ENCODE assay signal across 8 cellular contexts in genomic region chr22:20206709-20207215, GRCh38. TPM values are rescaled to one million over a fixed set of nuclear protein-coding genes. Genes with fewer than 3 reads are reported as not detected.
DNase-seq lines count a peak whose midpoint lies in the region; ATAC-seq and TF ChIP-seq lines count a peak whose summit lies in the region.

No MANE protein-coding gene starts in this region.

- POLR2A ChIA-PET in CD4-positive, alpha-beta T cell (lab: Charles Lee) = interaction anchor here (1.2 to 2.1 kb wide), 2 partner anchors 8 to 32 kb away, joined by 4 to 8 read pairs; no protein-coding TSS in a partner anchor

- peaks cover 4% of the 10 kb centered on the region for H3K36me3 Mint-ChIP-seq in CD4-positive, alpha-beta T cell (ENCODE audit: low read depth)
- H3K36me3 Mint-ChIP-seq in activated T-cell treated with anti-CD3 and anti-CD28 coated beads, Interleukin-2, amount 50 U/mL, for 24 hours (ENCODE audit: low read depth) = peaks cover 2% of the 10 kb centered on the region

- no peaks in the 10 kb centered on the region for H3K79me2 ChIP-seq in hepatocyte

- no peaks in the 10 kb centered on the region for H4K20me1 ChIP-seq in hepatocyte (ENCODE audit: insufficient read depth, poor library complexity, severe bottlenecking)

- no peaks in the 10 kb centered on the region for H3K9me3 ChIP-seq in CD4-positive, alpha-beta T cell (ENCODE audit: control insufficient read depth, low read length)
- H3K9me3 ChIP-seq in hepatocyte (ENCODE audit: low read depth) (no peaks in the 10 kb centered on the region), stomach smooth muscle (ENCODE audit: control insufficient read depth in 2 of 2, low read length in 2 of 2) (no peaks in the 10 kb centered on the region)

- H3K27me3 Mint-ChIP-seq in CD4-positive, alpha-beta T cell = no peaks in the 10 kb centered on the region
- no peaks in the 10 kb centered on the region for H3K27me3 Mint-ChIP-seq in activated T-cell treated with anti-CD3 and anti-CD28 coated beads, Interleukin-2, amount 50 U/mL, for 24 hours

- H3K4me3 ChIP-seq in hepatocyte (peak overlapping the region; percentile 7), stomach smooth muscle (ENCODE audit: low read length in 2 of 2) (peak overlapping the region; percentile 55 to 72)

- peak overlapping the region; percentile 83 for H3K4me2 ChIP-seq in hepatocyte

- ATAC-seq in CD4-positive, alpha-beta T cell (ENCODE audit: poor library complexity) = peak; percentile 43
- ATAC-seq in HG02588 (IDR thresholded peaks at IDR 0.05; ENCODE audit: unreplicated experiment) (peak; percentile 16), GM18858 (IDR thresholded peaks at IDR 0.05; ENCODE audit: unreplicated experiment) (no peak)

- peak overlapping the region; percentile 63 to 74 for H3K9ac ChIP-seq in stomach smooth muscle (ENCODE audit: low read length in 2 of 2)

- H3K4me1 Mint-ChIP-seq in CD4-positive, alpha-beta T cell (ENCODE audit: low read depth) = peaks cover 27% of the 10 kb centered on the region
- peaks cover 26% of the 10 kb centered on the region for H3K4me1 Mint-ChIP-seq in activated T-cell treated with anti-CD3 and anti-CD28 coated beads, Interleukin-2, amount 50 U/mL, for 24 hours (ENCODE audit: low read depth)

- H3K27ac Mint-ChIP-seq in CD4-positive, alpha-beta T cell = peak overlapping the region; percentile 90
- peak overlapping the region; percentile 93 for H3K27ac Mint-ChIP-seq in activated T-cell treated with anti-CD3 and anti-CD28 coated beads, Interleukin-2, amount 50 U/mL, for 24 hours

- no peak for TF ChIP-seq CTCF in CD4-positive, alpha-beta T cell (IDR thresholded peaks at IDR 0.05)
- TF ChIP-seq CTCF in hepatocyte (IDR thresholded peaks at IDR 0.05; ENCODE audit: poor library complexity) = no peak

- DNase-seq in CD4-positive, alpha-beta T cell = no peak
- no peak for DNase-seq in activated T-cell treated with anti-CD3 and anti-CD28 coated beads, Interleukin-2, amount 50 U/mL, for 24 hours
- peak; percentile 45 for DNase-seq in hepatocyte (ENCODE audit: low spot score)
- DNase-seq in G401 (ENCODE audit: low spot score) = no peak
- DNase-seq in pons (ENCODE audit: low spot score) = no peak

- H3K36me3 ChIP-seq in hepatocyte (replicated peaks; ENCODE audit: insufficient read depth, low read depth) = no peaks in the 10 kb centered on the region
- no peaks in the 10 kb centered on the region for H3K36me3 ChIP-seq in stomach smooth muscle (ENCODE audit: control insufficient read depth in 2 of 2, insufficient read depth in 2 of 2, low read length in 2 of 2)

- peaks cover 53% of the 10 kb centered on the region for H3K4me1 ChIP-seq in hepatocyte (ENCODE audit: insufficient read depth)
- H3K4me1 ChIP-seq in stomach smooth muscle (ENCODE audit: control insufficient read depth, insufficient read depth, low read length) = peaks cover 35% of the 10 kb centered on the region

- CTCF ChIA-PET in CD4-positive, alpha-beta T cell (lab: Charles Lee) = no interaction called here

- in situ Hi-C loops in G401 (cut with HindIII; ENCODE audit: low sequenced_read_pairs) = no loop called here

- H3K4me3 Mint-ChIP-seq in CD4-positive, alpha-beta T cell = peak overlapping the region; percentile 97
- peak overlapping the region; percentile 90 for H3K4me3 Mint-ChIP-seq in activated T-cell treated with anti-CD3 and anti-CD28 coated beads, Interleukin-2, amount 50 U/mL, for 24 hours

- no peaks in the 10 kb centered on the region for H3K27me3 ChIP-seq in CD4-positive, alpha-beta T cell (ENCODE audit: control insufficient read depth, insufficient read depth, low read length)
- H3K27me3 ChIP-seq in hepatocyte = no peaks in the 10 kb centered on the region
- peaks cover 0 to 3% of the 10 kb centered on the region in 2 donors for H3K27me3 ChIP-seq in stomach smooth muscle (ENCODE audit: control insufficient read depth in 1 of 2, insufficient read depth in 2 of 2, low read length in 2 of 2)

- intact Hi-C loops in CD4-positive, alpha-beta T cell (cut with DNase I, micrococcal nuclease) = loop anchor here in 1 of 2 experiments (5.0 kb wide), 2 partner anchors 61 to 74 kb away; partner anchors contain the start of genes RTN4R and ZDHHC8

- no peaks in the 10 kb centered on the region for H3K9me2 ChIP-seq in hepatocyte (replicated peaks; ENCODE audit: insufficient read depth)

- 59% methylated on average over 9 of the region's 9 CpGs for WGBS in hepatocyte (ENCODE audit: low lambda C conversion rate, missing lambda C conversion rate)

- peak overlapping the region; percentile 20 for H2AFZ ChIP-seq in hepatocyte

- peak overlapping the region; percentile 70 for H3K27ac ChIP-seq in CD4-positive, alpha-beta T cell (ENCODE audit: low read depth, low read length)
- peak overlapping the region; percentile 83 for H3K27ac ChIP-seq in hepatocyte
- H3K27ac ChIP-seq in stomach smooth muscle (ENCODE audit: low read length) = no peak overlapping the region

- no peaks in the 10 kb centered on the region for H3K9me3 Mint-ChIP-seq in CD4-positive, alpha-beta T cell
- H3K9me3 Mint-ChIP-seq in activated T-cell treated with anti-CD3 and anti-CD28 coated beads, Interleukin-2, amount 50 U/mL, for 24 hours = no peaks in the 10 kb centered on the region

RNA-seq across cellular contexts. Expression of gene CCDC188, which starts 55.9 kb away (rescaled TPM):
- total RNA-seq in CD4-positive, alpha-beta T cell = not detected
- total RNA-seq in hepatocyte = not detected in 2 replicates
- polyA plus RNA-seq in hepatocyte = not detected in 2 replicates
- not detected in 2 replicates for total RNA-seq in G401 (2014; rRNA removed; shearing (Covaris generic))
